Comparison of ENCODE assay signal across 1 cellular context in the genomic region with DNA sequence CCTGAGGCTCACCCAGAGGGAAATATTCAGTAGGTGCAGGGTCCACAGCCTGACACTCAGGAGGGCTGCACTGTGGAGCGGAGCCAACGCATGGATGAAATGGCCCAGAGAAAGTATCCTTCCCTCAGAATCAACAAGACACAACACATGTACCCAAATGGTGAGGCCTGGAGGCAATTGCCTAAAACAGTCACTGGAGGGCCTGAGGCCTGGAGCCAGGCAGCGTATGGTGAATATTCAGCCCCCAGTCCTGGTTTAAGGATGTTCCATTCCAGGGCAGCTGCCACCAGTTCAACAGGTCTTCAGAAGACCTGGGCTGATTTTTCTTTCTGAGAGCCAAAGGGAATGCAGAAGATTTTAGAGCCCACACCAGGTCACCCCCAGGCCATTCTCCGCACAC.
TF ChIP-seq lines count a peak whose summit lies in the region.

No MANE protein-coding gene starts in this region.

TF ChIP-seq in WTC11, 78 proteins besides CTCF, POLR2A, EP300 and RAD21 (continued from another document):
- TF ChIP-seq, protein P1, sequence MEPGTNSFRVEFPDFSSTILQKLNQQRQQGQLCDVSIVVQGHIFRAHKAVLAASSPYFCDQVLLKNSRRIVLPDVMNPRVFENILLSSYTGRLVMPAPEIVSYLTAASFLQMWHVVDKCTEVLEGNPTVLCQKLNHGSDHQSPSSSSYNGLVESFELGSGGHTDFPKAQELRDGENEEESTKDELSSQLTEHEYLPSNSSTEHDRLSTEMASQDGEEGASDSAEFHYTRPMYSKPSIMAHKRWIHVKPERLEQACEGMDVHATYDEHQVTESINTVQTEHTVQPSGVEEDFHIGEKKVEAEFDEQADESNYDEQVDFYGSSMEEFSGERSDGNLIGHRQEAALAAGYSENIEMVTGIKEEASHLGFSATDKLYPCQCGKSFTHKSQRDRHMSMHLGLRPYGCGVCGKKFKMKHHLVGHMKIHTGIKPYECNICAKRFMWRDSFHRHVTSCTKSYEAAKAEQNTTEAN (CRISPR knock-in tag; IDR thresholded peaks at IDR 0.05), result no peak
- TF ChIP-seq RELA (CRISPR knock-in tag; IDR thresholded peaks at IDR 0.05; ENCODE audit: borderline replicate concordance) (no peak), CREB1 (CRISPR knock-in tag; IDR thresholded peaks at IDR 0.05) (no peak), RORB (CRISPR knock-in tag; IDR thresholded peaks at IDR 0.05) (no peak)
- TF ChIP-seq, protein P2, sequence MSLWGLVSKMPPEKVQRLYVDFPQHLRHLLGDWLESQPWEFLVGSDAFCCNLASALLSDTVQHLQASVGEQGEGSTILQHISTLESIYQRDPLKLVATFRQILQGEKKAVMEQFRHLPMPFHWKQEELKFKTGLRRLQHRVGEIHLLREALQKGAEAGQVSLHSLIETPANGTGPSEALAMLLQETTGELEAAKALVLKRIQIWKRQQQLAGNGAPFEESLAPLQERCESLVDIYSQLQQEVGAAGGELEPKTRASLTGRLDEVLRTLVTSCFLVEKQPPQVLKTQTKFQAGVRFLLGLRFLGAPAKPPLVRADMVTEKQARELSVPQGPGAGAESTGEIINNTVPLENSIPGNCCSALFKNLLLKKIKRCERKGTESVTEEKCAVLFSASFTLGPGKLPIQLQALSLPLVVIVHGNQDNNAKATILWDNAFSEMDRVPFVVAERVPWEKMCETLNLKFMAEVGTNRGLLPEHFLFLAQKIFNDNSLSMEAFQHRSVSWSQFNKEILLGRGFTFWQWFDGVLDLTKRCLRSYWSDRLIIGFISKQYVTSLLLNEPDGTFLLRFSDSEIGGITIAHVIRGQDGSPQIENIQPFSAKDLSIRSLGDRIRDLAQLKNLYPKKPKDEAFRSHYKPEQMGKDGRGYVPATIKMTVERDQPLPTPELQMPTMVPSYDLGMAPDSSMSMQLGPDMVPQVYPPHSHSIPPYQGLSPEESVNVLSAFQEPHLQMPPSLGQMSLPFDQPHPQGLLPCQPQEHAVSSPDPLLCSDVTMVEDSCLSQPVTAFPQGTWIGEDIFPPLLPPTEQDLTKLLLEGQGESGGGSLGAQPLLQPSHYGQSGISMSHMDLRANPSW (CRISPR knock-in tag; conservative IDR thresholded peaks at IDR 0.05; ENCODE audit: low read depth), result no peak
